Comparison of ENCODE assay signal across 20 cellular contexts in genomic region chr19:13284929-13285928, GRCh38.
DNase-seq lines count a peak whose midpoint lies in the region; ATAC-seq, FAIRE-seq and TF ChIP-seq lines count a peak whose summit lies in the region.
"Had no signal": no experiment of that assay in that cellular context is flagged by ENCODE, and none has a peak within 500 bp of the region (broad histone marks: within the 10 kb centered on the region; RNA-seq: fewer than 3 reads in every experiment).

No MANE protein-coding gene starts in this region.

- ATAC-seq in IMR-90 (ENCODE audit: low read depth): no peak
- ATAC-seq in GM18868 (IDR thresholded peaks at IDR 0.05; ENCODE audit: unreplicated experiment): no peak
- ATAC-seq in gastrocnemius medialis: no peak
- ATAC-seq: A549; CD8-positive, alpha-beta T cell had no signal

- H3K36me3 ChIP-seq in IMR-90 (ENCODE audit: control insufficient read depth, insufficient read depth, low read length) (peaks cover 4% of the 10 kb centered on the region; the same call in 1 of the 2 replicates), kidney (ENCODE audit: control insufficient read depth in 1 of 2, insufficient read depth in 2 of 2, low read length in 2 of 2) (no peaks in the 10 kb centered on the region), gastrocnemius medialis (no peaks in the 10 kb centered on the region)
- H3K36me3 ChIP-seq: BLaER1, SJCRH30 had no signal

- no peak overlapping the region for H3K27ac ChIP-seq in IMR-90 (ENCODE audit: insufficient read depth, low read length)
- H3K27ac ChIP-seq in kidney (ENCODE audit: low read depth in 2 of 2, low read length in 2 of 2): no peak overlapping the region
- H3K27ac ChIP-seq in gastrocnemius medialis: no peak overlapping the region
- H3K27ac ChIP-seq: A549, BLaER1, HL-60, SJCRH30 had no signal

- H3K23ac ChIP-seq in IMR-90 (ENCODE audit: low read depth, low read length): no peak overlapping the region

- H3K18ac ChIP-seq in IMR-90 (ENCODE audit: low read depth, low read length): no peak overlapping the region

- H3K9me1 ChIP-seq in IMR-90 (ENCODE audit: insufficient read depth, low read length): no peaks in the 10 kb centered on the region

- H3K4me3 ChIP-seq in IMR-90 (ENCODE audit: insufficient read depth, low read depth, low read length) (no peak overlapping the region), kidney (ENCODE audit: low read length in 2 of 2) (no peak overlapping the region), gastrocnemius medialis (no peak overlapping the region)
- H3K4me3 ChIP-seq: A549, BLaER1, SJCRH30 had no signal

- in situ Hi-C loops in IMR-90 (cut with MboI; ENCODE audit: low sequenced_read_pairs): loop anchor here (25.0 kb wide), 2 partner anchors 427 to 577 kb away; no protein-coding TSS in a partner anchor
- in situ Hi-C loops in gastrocnemius medialis (cut with MboI; ENCODE audit: low sequenced_read_pairs in 4 of 4): loop anchor here in 3 of 4 donors (25.0 kb wide), 2 partner anchors 302 to 577 kb away; no protein-coding TSS in a partner anchor

- intact Hi-C loops in IMR-90 (cut with micrococcal nuclease) (no loop called here), kidney (cut with DNase I) (loop anchor here (10.0 kb wide), 1 partner anchor 300 kb away; no protein-coding TSS in a partner anchor), gastrocnemius medialis (cut with DNase I; ENCODE audit: low total_unique reads) (no loop called here)

- H3K56ac ChIP-seq in IMR-90 (ENCODE audit: extremely low read depth, insufficient read depth, low read length): no peak overlapping the region

- no peak for TF ChIP-seq RAD21 in IMR-90 (IDR thresholded peaks at IDR 0.05; ENCODE audit: low read length)

- no peak overlapping the region for H3K4ac ChIP-seq in IMR-90 (ENCODE audit: low read depth, low read length)

- H2AFZ ChIP-seq in IMR-90 (replicated peaks; ENCODE audit: low read length, poor library complexity): no peak overlapping the region

- no peak overlapping the region for H3K4me2 ChIP-seq in IMR-90 (ENCODE audit: low read depth, low read length)
- H3K4me2 ChIP-seq: A549, BLaER1 had no signal

- no peak overlapping the region for H4K8ac ChIP-seq in IMR-90 (ENCODE audit: low read depth in 2 of 2, low read length in 2 of 2)

- H3K27me3 ChIP-seq in IMR-90 (ENCODE audit: control insufficient read depth, insufficient read depth, low read length) (no peaks in the 10 kb centered on the region; the same call in 1 of the 2 replicates), gastrocnemius medialis (peaks cover 5 to 7% (median 6%) of the 10 kb centered on the region in 3 donors)
- H3K27me3 ChIP-seq: BLaER1, SJCRH30 had no signal

- no peaks in the 10 kb centered on the region for H3K79me1 ChIP-seq in IMR-90 (ENCODE audit: low read depth in 1 of 2, low read length in 2 of 2)

- H3K9ac ChIP-seq in IMR-90 (ENCODE audit: low read depth, low read length) (no peak overlapping the region), kidney (ENCODE audit: low read length in 2 of 2) (no peak overlapping the region)
- H3K9ac ChIP-seq: BLaER1 had no signal

- no peak overlapping the region for H4K5ac ChIP-seq in IMR-90 (ENCODE audit: low read depth, low read length)

- peak overlapping the region; percentile 25 for H2AK9ac ChIP-seq in IMR-90 (replicated peaks; ENCODE audit: low read depth, low read length, poor library complexity)

- no peak for TF ChIP-seq CTCF in IMR-90 (conservative IDR thresholded peaks at IDR 0.05; ENCODE audit: low read depth, low read length)
- no peak for TF ChIP-seq CTCF in kidney (IDR thresholded peaks at IDR 0.05; ENCODE audit: borderline replicate concordance, extremely low read depth, insufficient read depth)
- no peak for TF ChIP-seq CTCF in gastrocnemius medialis (IDR thresholded peaks at IDR 0.05 in 4 of 5, conservative IDR thresholded peaks at IDR 0.05 in 1 of 5)

- DNase-seq in Ammon's horn (ENCODE audit: low spot score) (peak; percentile 9), IMR-90 (no peak), OCI-M1 (lab: John Stamatoyannopoulos, UW) (peak; percentile 5), kidney (peak; percentile 30), kidney tubule cell (ENCODE audit: low spot score) (no peak), gastrocnemius medialis (no peak)
- DNase-seq: Calu3; CD8-positive, alpha-beta T cell; GF-D8; HFFc6; NCI-H1417 treated with DMSO at 0.1 percent for 48 hours; NCI-H187 treated with DMSO at 0.1 percent for 48 hours; NCI-H345; NCI-H524 treated with DMSO at 0.1 percent for 48 hours; SJCRH30 had no signal

- no peak for FAIRE-seq in kidney (lab: Jason Lieb, UNC)
- FAIRE-seq: A549, H54 had no signal

- H3K14ac ChIP-seq in IMR-90 (replicated peaks; ENCODE audit: low read depth, low read length): no peak overlapping the region

- H3K4me1 ChIP-seq in IMR-90 (ENCODE audit: control insufficient read depth, insufficient read depth, low read length): no peaks in the 10 kb centered on the region
- no peaks in the 10 kb centered on the region for H3K4me1 ChIP-seq in kidney (ENCODE audit: control insufficient read depth in 1 of 2, insufficient read depth in 1 of 2, low read depth in 1 of 2, low read length in 2 of 2)
- no peaks in the 10 kb centered on the region for H3K4me1 ChIP-seq in gastrocnemius medialis
- H3K4me1 ChIP-seq: A549, SJCRH30 had no signal

- no peak overlapping the region for H2BK20ac ChIP-seq in IMR-90 (ENCODE audit: low read depth, low read length)

- no peaks in the 10 kb centered on the region for H4K20me1 ChIP-seq in IMR-90 (ENCODE audit: insufficient read depth, low read length)
- H4K20me1 ChIP-seq: BLaER1 had no signal

- H2BK5ac ChIP-seq in IMR-90 (ENCODE audit: low read depth, low read length, poor library complexity, severe bottlenecking): no peak overlapping the region

- H2AK5ac ChIP-seq in IMR-90 (ENCODE audit: low read depth, low read length): no peak overlapping the region

- BruUV-seq in IMR-90 (replicated peaks; lab: Mats Ljungman, UMichigan): no TSS peak

- dilution Hi-C loops in IMR-90 (cut with HindIII; ENCODE audit: low sequenced_read_pairs, unreplicated experiment): no loop called here

- H4K91ac ChIP-seq in IMR-90 (ENCODE audit: insufficient read depth, low read depth, low read length): no peak overlapping the region

- no peak overlapping the region for H2BK15ac ChIP-seq in IMR-90 (ENCODE audit: low read depth, low read length)

- H2BK120ac ChIP-seq in IMR-90 (ENCODE audit: low read depth, low read length): no peak overlapping the region

- CTCF ChIA-PET in IMR-90 (lab: Yijun Ruan, JAX): no interaction called here

- no CpG with 5 or more reads among the region's 13 CpGs for WGBS in IMR-90 (ENCODE audit: extremely low coverage in 2 of 2, insufficient read length in 1 of 2), 2 experiments

- POLR2A ChIA-PET in IMR-90 (lab: Charles Lee; ENCODE audit: unreplicated experiment): no interaction called here

- TF ChIP-seq POLR2A in IMR-90 (IDR thresholded peaks at IDR 0.05; ENCODE audit: low read depth, low read length): no peak
- no peak for TF ChIP-seq POLR2A in gastrocnemius medialis (IDR thresholded peaks at IDR 0.05)

- H3K9me3 ChIP-seq in IMR-90 (ENCODE audit: control insufficient read depth, insufficient read depth, low read length) (no peaks in the 10 kb centered on the region), kidney (ENCODE audit: control insufficient read depth in 1 of 2, low read length in 2 of 2) (no peaks in the 10 kb centered on the region), gastrocnemius medialis (no peaks in the 10 kb centered on the region)
- H3K9me3 ChIP-seq: A549, BLaER1, SJCRH30 had no signal

TF ChIP-seq in IMR-90, 13 proteins besides CTCF, POLR2A, EP300 and RAD21:
- TF ChIP-seq SMC3 (IDR thresholded peaks at IDR 0.05; ENCODE audit: low read depth, low read length) (no peak), CEBPB (IDR thresholded peaks at IDR 0.05; ENCODE audit: low read depth, low read length) (no peak), USF2 (IDR thresholded peaks at IDR 0.05; ENCODE audit: low read depth, low read length) (no peak)

Comparison
In these comparisons a context has a peak if more than half of its experiments do, and no peak if none do; other contexts are left out.
1. DNase-seq: peak in Ammon's horn (single experiment), OCI-M1 (single experiment) and kidney (single experiment); none in IMR-90 (single experiment), kidney tubule cell (single experiment) and gastrocnemius medialis (0 of 2).